Comparison of ENCODE assay signal across 16 cellular contexts in the genomic region with DNA sequence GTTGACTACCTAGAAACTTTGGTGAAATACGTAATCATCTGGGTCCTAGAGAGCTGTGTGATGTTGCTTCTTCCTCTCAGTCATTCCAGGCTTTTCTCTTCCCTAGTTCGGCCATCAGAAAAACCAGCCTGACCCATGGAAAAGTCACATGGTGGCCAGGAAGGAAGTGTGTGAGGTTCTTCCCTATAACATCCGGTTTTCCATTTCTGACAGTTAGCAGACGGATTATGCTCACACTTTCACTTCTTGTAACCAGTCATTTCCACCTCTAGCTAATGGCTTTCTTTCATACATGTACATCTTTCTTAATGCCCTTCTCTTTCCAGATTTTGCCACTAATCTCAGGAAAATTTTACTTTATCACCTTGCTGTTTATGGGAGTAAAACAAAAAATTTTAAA.
DNase-seq lines count a peak whose midpoint lies in the region; ATAC-seq and TF ChIP-seq lines count a peak whose summit lies in the region.
"Had no signal": no experiment of that assay in that cellular context is flagged by ENCODE, and none has a peak within 500 bp of the region (broad histone marks: within the 10 kb centered on the region; RNA-seq: fewer than 3 reads in every experiment).

No MANE protein-coding gene starts in this region.

- no peak for TF ChIP-seq POLR2A in gastrocnemius medialis (IDR thresholded peaks at IDR 0.05)

- H4K20me1 ChIP-seq in BLaER1: no peaks in the 10 kb centered on the region
- no peaks in the 10 kb centered on the region for H4K20me1 ChIP-seq in Karpas-422 (ENCODE audit: insufficient read depth, low read depth, low read length)

- DNase-seq in GM12865 (ENCODE audit: low read depth) (peak; percentile 3), Karpas-422 (no peak), globus pallidus (ENCODE audit: low spot score) (peak; percentile 22), caudate nucleus (lab: John Stamatoyannopoulos, UW) (no peak), gastrocnemius medialis (no peak), left lung (no peak)
- no peak for DNase-seq in activated CD4-positive, alpha-beta T cell treated with anti-CD3 and anti-CD28 coated beads for 48 hours
- DNase-seq: activated CD4-positive, alpha-beta T cell treated with anti-CD3 and anti-CD28 coated beads, Interleukin-2, amount 50 U/mL, for 4 hours; activated gamma-delta T cell treated with Interleukin-2 at 50 U/mL for 16 hours; adrenal gland; HFFc6; left cardiac atrium; NCI-H1105; NCI-H526; thyroid gland had no signal

- H2AFZ ChIP-seq in Karpas-422 (ENCODE audit: low read length): 0 out of 2 replicates have a peak overlapping the region, but pooled peaks have one; percentile 9

- H3K27ac ChIP-seq in BLaER1: no peak overlapping the region
- no peak overlapping the region for H3K27ac ChIP-seq in Karpas-422 (ENCODE audit: low read length)
- H3K27ac ChIP-seq in caudate nucleus (ENCODE audit: low read depth, low read length): no peak overlapping the region
- peak overlapping the region in 2 of 4 donors; percentile 62 to 71 for H3K27ac ChIP-seq in gastrocnemius medialis
- H3K27ac ChIP-seq in left lung: no peak overlapping the region
- H3K27ac ChIP-seq: adrenal gland, thyroid gland had no signal

- H3K27me3 ChIP-seq in BLaER1: no peaks in the 10 kb centered on the region
- H3K27me3 ChIP-seq in Karpas-422 (ENCODE audit: low read length): no peaks in the 10 kb centered on the region
- no peaks in the 10 kb centered on the region for H3K27me3 ChIP-seq in gastrocnemius medialis
- H3K27me3 ChIP-seq in left lung: no peaks in the 10 kb centered on the region
- H3K27me3 ChIP-seq: adrenal gland, thyroid gland had no signal

- H3K4me2 ChIP-seq in BLaER1 (peak overlapping the region; percentile 8; the same call in 1 of the 2 replicates), Karpas-422 (ENCODE audit: low read depth, low read length, poor library complexity, severe bottlenecking) (peak overlapping the region; percentile 39)

- ATAC-seq in gastrocnemius medialis (no peak), left lung (no peak)

- peaks cover 28% of the 10 kb centered on the region for H3K4me1 ChIP-seq in BLaER1
- H3K4me1 ChIP-seq in Karpas-422 (ENCODE audit: low read length): peaks cover 27% of the 10 kb centered on the region
- H3K4me1 ChIP-seq in gastrocnemius medialis: peaks cover 48 to 57% of the 10 kb centered on the region in 2 donors
- no peaks in the 10 kb centered on the region for H3K4me1 ChIP-seq in left lung
- H3K4me1 ChIP-seq: adrenal gland had no signal

- no peak for TF ChIP-seq CTCF in GM12865 (IDR thresholded peaks at IDR 0.05; ENCODE audit: insufficient read depth, low read depth, low read length, missing control alignments)
- TF ChIP-seq CTCF in gastrocnemius medialis (IDR thresholded peaks at IDR 0.05 in 4 of 5, conservative IDR thresholded peaks at IDR 0.05 in 1 of 5): no peak
- no peak for TF ChIP-seq CTCF in left lung (IDR thresholded peaks at IDR 0.05)

- peaks cover 31% of the 10 kb centered on the region for H3K9me3 ChIP-seq in BLaER1
- peaks cover 2% of the 10 kb centered on the region for H3K9me3 ChIP-seq in Karpas-422 (ENCODE audit: low read length)
- H3K9me3 ChIP-seq in gastrocnemius medialis: peaks cover 0 to 6% (median 5%) of the 10 kb centered on the region in 3 donors
- peaks cover 0 to 23% of the 10 kb centered on the region in 2 donors for H3K9me3 ChIP-seq in left lung
- H3K9me3 ChIP-seq: thyroid gland had no signal

- in situ Hi-C loops in gastrocnemius medialis (cut with MboI; ENCODE audit: low sequenced_read_pairs in 4 of 4): no loop called here

- H3K9me2 ChIP-seq in Karpas-422 (replicated peaks; ENCODE audit: insufficient read depth, low read length): no peaks in the 10 kb centered on the region

- intact Hi-C loops in gastrocnemius medialis (cut with DNase I; ENCODE audit: low total_unique reads) (loop anchor here (5.0 kb wide), 1 partner anchor 109 kb away; the partner anchor contains the start of gene GLCCI1), left lung (cut with DNase I) (no loop called here)

- H3K36me3 ChIP-seq in BLaER1 (peaks cover 19% of the 10 kb centered on the region), Karpas-422 (ENCODE audit: insufficient read depth, low read length) (no peaks in the 10 kb centered on the region), gastrocnemius medialis (no peaks in the 10 kb centered on the region), left lung (no peaks in the 10 kb centered on the region)
- H3K36me3 ChIP-seq: adrenal gland, thyroid gland had no signal

- no peak overlapping the region for H3K9ac ChIP-seq in BLaER1
- no peak overlapping the region for H3K9ac ChIP-seq in Karpas-422 (ENCODE audit: low read length)

- H3K79me2 ChIP-seq in Karpas-422 (ENCODE audit: low read length): no peaks in the 10 kb centered on the region

- H3K4me3 ChIP-seq in BLaER1 (no peak overlapping the region), GM12865 (ENCODE audit: low read depth, low read length) (no peak overlapping the region), Karpas-422 (ENCODE audit: low read length) (no peak overlapping the region), gastrocnemius medialis (no peak overlapping the region), left lung (no peak overlapping the region)
- H3K4me3 ChIP-seq: adrenal gland, thyroid gland had no signal

Comparison
In these comparisons a context has a peak if more than half of its experiments do, and no peak if none do; other contexts are left out.
1. DNase-seq: peak in GM12865 (single experiment) and globus pallidus (single experiment); none in Karpas-422 (single experiment), activated CD4-positive, alpha-beta T cell treated with anti-CD3 and anti-CD28 coated beads for 48 hours (single experiment), caudate nucleus (0 of 61), gastrocnemius medialis (0 of 2) and left lung (0 of 2).